8 cellular contexts compared by ENCODE assay signal in genomic region chr6:32158052-32158451, GRCh38. TPM values are rescaled to one million over a fixed set of nuclear protein-coding genes. Genes with fewer than 3 reads are reported as not detected.
"Had no signal": no experiment of that assay in that cellular context is flagged by ENCODE, and none has a peak within 500 bp of the region (broad histone marks: within the 10 kb centered on the region; RNA-seq: fewer than 3 reads in every experiment).

No MANE protein-coding gene starts in this region.

- H3K4me3 ChIP-seq: GM23338 had no signal

- ATAC-seq: GM23338, HepG2 had no signal

- H3K27ac Mint-ChIP-seq: GM23338 had no signal

- H3K4me3 Mint-ChIP-seq: GM23338, H9, HFFc6 had no signal

- H3K36me3 Mint-ChIP-seq: IgD-negative memory B cell had no signal

- H3K9me3 Mint-ChIP-seq: GM23338, H9, HFFc6, IgD-negative memory B cell had no signal

- H3K27ac ChIP-seq: HL-60 had no signal

- DNase-seq: H9, HCEC 1CT, HFFc6, KBM-7 had no signal

RNA-seq across cellular contexts. Expression of gene PRRT1, which starts 6.3 kb away (rescaled TPM):
- total RNA-seq: GM23338 had no signal
- polyA plus RNA-seq: IgD-negative memory B cell had no signal

RNA-seq across cellular contexts. Expression of gene EGFL8, which starts 6.3 kb away (rescaled TPM):
- polyA plus RNA-seq: IgD-negative memory B cell had no signal
